ENCODE assay signal across 16 cellular contexts in genomic region chr2:176284451-176285049, GRCh38. TPM values are rescaled to one million over a fixed set of nuclear protein-coding genes. Genes with fewer than 3 reads are reported as not detected.
A peak's percentile ranks its signal among the peaks of the same experiment; 100 is the strongest.
DNase-seq lines count a peak whose midpoint lies in the region; FAIRE-seq and TF ChIP-seq lines count a peak whose summit lies in the region.
"Had no signal": no experiment of that assay in that cellular context is flagged by ENCODE, and none has a peak within 500 bp of the region (broad histone marks: within the 10 kb centered on the region; RNA-seq: fewer than 3 reads in every experiment).

No MANE protein-coding gene starts in this region.

- no peak overlapping the region for H3K4me3 ChIP-seq in lower leg skin (ENCODE audit: low read depth, poor library complexity, severe bottlenecking)
- H3K4me3 ChIP-seq: GM12878 had no signal

- WGBS in lower leg skin, 2 donors, result 49 to 63% methylated on average over 1 of the region's 1 CpG

- FAIRE-seq in H54 (lab: Jason Lieb, UNC) (peak; percentile 41), GM12891 (lab: Jason Lieb, UNC) (no peak)
- FAIRE-seq: GM12878, H1 had no signal

- peak; percentile 13 for DNase-seq in DMS 273 (lab: John Stamatoyannopoulos, UW; ENCODE audit: unreplicated experiment)
- DNase-seq in DMS 273 treated with DMSO at 0.1 percent for 48 hours (lab: John Stamatoyannopoulos, UW), result no peak
- DNase-seq in H54 (ENCODE audit: insufficient read length, low spot score), result no peak
- peak; percentile 68 for DNase-seq in NCI-H82 treated with DMSO at 0.1 percent for 48 hours (lab: John Stamatoyannopoulos, UW; ENCODE audit: unreplicated experiment)
- DNase-seq in fibroblast of peridontal ligament (ENCODE audit: extremely low read depth), result peak; percentile 52
- DNase-seq in GM12891 (ENCODE audit: insufficient read length, low spot score), result no peak
- no peak for DNase-seq in NCI-H2029 (lab: John Stamatoyannopoulos, UW)
- no peak for DNase-seq in lower leg skin (ENCODE audit: low spot score in 2 of 2)
- DNase-seq: Calu3; CD4-positive, alpha-beta memory T cell; GDM1; Karpas-422; MM.1S; NCI-H2029 treated with DMSO at 0.1 percent for 48 hours had no signal

- intact Hi-C loops in lower leg skin (cut with DNase I; ENCODE audit: low total_unique reads), result no loop called here

- TF ChIP-seq CTCF in lower leg skin (IDR thresholded peaks at IDR 0.05), result no peak

- TF ChIP-seq POLR2A in H54 (IDR thresholded peaks at IDR 0.05; ENCODE audit: low read depth, low read length), result no peak
- TF ChIP-seq POLR2A in GM12891 (IDR thresholded peaks at IDR 0.05; ENCODE audit: low read depth, low read length), result no peak
- TF ChIP-seq POLR2A in lower leg skin (IDR thresholded peaks at IDR 0.05), result no peak

TF ChIP-seq in GM12891, 5 proteins besides CTCF, POLR2A, EP300 and RAD21:
- TF ChIP-seq POLR2AphosphoS5 (IDR thresholded peaks at IDR 0.05; ENCODE audit: low read depth, low read length), result no peak
TF ChIP-seq in GM12891: peak in this region for 0.

RNA-seq across cellular contexts. Expression of gene MTX2, which starts 15.3 kb away (rescaled TPM):
- polyA plus RNA-seq in GM12891 (2012; ENCODE audit: low read depth, missing spikeins), result 30.9 TPM
- 10 to 100 TPM; 27.1 to 33.3 (median 29.1) TPM for total RNA-seq in lower leg skin

Comparison
In these comparisons a context has a peak if more than half of its experiments do, and no peak if none do; other contexts are left out.
1. DNase-seq: peak in DMS 273 (single experiment), NCI-H82 treated with DMSO at 0.1 percent for 48 hours (single experiment) and fibroblast of peridontal ligament (single experiment); none in DMS 273 treated with DMSO at 0.1 percent for 48 hours (single experiment), H54 (single experiment), GM12891 (single experiment), NCI-H2029 (single experiment) and lower leg skin (0 of 2).